1 cellular context compared by ENCODE assay signal in genomic region chr17:80029235-80029974, GRCh38.
TF ChIP-seq lines count a peak whose summit lies in the region.

No MANE protein-coding gene starts in this region.

TF ChIP-seq in IMR-90, 13 proteins besides CTCF, POLR2A, EP300 and RAD21 (continued from another document):
- TF ChIP-seq SMC3 (IDR thresholded peaks at IDR 0.05; ENCODE audit: low read depth, low read length): no peak
- TF ChIP-seq CEBPB (IDR thresholded peaks at IDR 0.05; ENCODE audit: low read depth, low read length): peak; percentile 58
- no peak for TF ChIP-seq USF2 (IDR thresholded peaks at IDR 0.05; ENCODE audit: low read depth, low read length)
